ENCODE assay signal across 7 cellular contexts in genomic region chr17:45446872-45447652, GRCh38. TPM values are rescaled to one million over a fixed set of nuclear protein-coding genes. Genes with fewer than 3 reads are reported as not detected.
DNase-seq lines count a peak whose midpoint lies in the region; ATAC-seq and TF ChIP-seq lines count a peak whose summit lies in the region.
"Not testable (repeated sequence)": the region's sequence is repeated elsewhere in the genome, so short reads cannot be mapped to it uniquely, and the experiment has no call there.

No MANE protein-coding gene starts in this region.

- not testable (repeated sequence) for H3K27ac ChIP-seq in IMR-90 (ENCODE audit: insufficient read depth, low read length)
- peak overlapping the region in 1 of 8 donors; percentile 31 for H3K27ac ChIP-seq in spleen

- not testable (repeated sequence) for H3K4me1 ChIP-seq in IMR-90 (ENCODE audit: control insufficient read depth, insufficient read depth, low read length)
- H3K4me1 ChIP-seq in spleen: peaks cover 0 to 27% (median 10%) of the 10 kb centered on the region in 6 donors

- BruUV-seq in IMR-90 (replicated peaks; lab: Mats Ljungman, UMichigan): not testable (repeated sequence)

- POLR2A ChIA-PET in IMR-90 (lab: Charles Lee; ENCODE audit: unreplicated experiment): not testable (repeated sequence)

- H3K9me3 Mint-ChIP-seq in activated CD8-positive, alpha-beta memory T cell treated with anti-CD3 and anti-CD28 coated beads, Interleukin-2, amount 10 ng/mL, durations not matched to agents 7 days and 5 days (ENCODE audit: low read depth): not testable (repeated sequence)

- not testable (repeated sequence) for H3K56ac ChIP-seq in IMR-90 (ENCODE audit: extremely low read depth, insufficient read depth, low read length)

- no CpG with 5 or more reads among the region's 8 CpGs for WGBS in IMR-90 (ENCODE audit: extremely low coverage in 2 of 2, insufficient read length in 1 of 2), 2 experiments
- whole genome bisulfite sequencing in spleen, 5 donors: 94 to 97% (median 97%) methylated on average over 8 of the region's 8 CpGs

- H2BK15ac ChIP-seq in IMR-90 (ENCODE audit: low read depth, low read length): not testable (repeated sequence)

- peaks cover 13% of the 10 kb centered on the region for H3K36me3 Mint-ChIP-seq in activated CD8-positive, alpha-beta memory T cell treated with anti-CD3 and anti-CD28 coated beads, Interleukin-2, amount 10 ng/mL, durations not matched to agents 7 days and 5 days

- not testable (repeated sequence) for H2AK9ac ChIP-seq in IMR-90 (replicated peaks; ENCODE audit: low read depth, low read length, poor library complexity)

- not testable (repeated sequence) for H4K20me1 ChIP-seq in IMR-90 (ENCODE audit: insufficient read depth, low read length)

- H3K4ac ChIP-seq in IMR-90 (ENCODE audit: low read depth, low read length): not testable (repeated sequence)

- not testable (repeated sequence) for H3K27me3 ChIP-seq in IMR-90 (ENCODE audit: control insufficient read depth, insufficient read depth, low read length); spleen (replicated peaks in 1 of 7)

- H3K23ac ChIP-seq in IMR-90 (ENCODE audit: low read depth, low read length): not testable (repeated sequence)

- in situ Hi-C loops in IMR-90 (cut with MboI; ENCODE audit: low sequenced_read_pairs): not testable (repeated sequence)

- H3K36me3 ChIP-seq in IMR-90 (ENCODE audit: control insufficient read depth, insufficient read depth, low read length) (peaks cover 18% of the 10 kb centered on the region), spleen (peaks cover 0 to 91% (median 11%) of the 10 kb centered on the region in 6 donors)

- TF ChIP-seq RAD21 in IMR-90 (IDR thresholded peaks at IDR 0.05; ENCODE audit: low read length): not testable (repeated sequence)

- not testable (repeated sequence) for H2AFZ ChIP-seq in IMR-90 (replicated peaks; ENCODE audit: low read length, poor library complexity)

- peak; percentile 21; the same call in 1 of the 2 replicates for ATAC-seq in IMR-90 (ENCODE audit: low read depth)
- not testable (repeated sequence) for ATAC-seq in activated CD8-positive, alpha-beta memory T cell treated with anti-CD3 and anti-CD28 coated beads, Interleukin-2, amount 10 ng/mL, durations not matched to agents 7 days and 5 days

- H2BK120ac ChIP-seq in IMR-90 (ENCODE audit: low read depth, low read length): not testable (repeated sequence)

- not testable (repeated sequence) for TF ChIP-seq CTCF in IMR-90 (conservative IDR thresholded peaks at IDR 0.05; ENCODE audit: low read depth, low read length); fibroblast of pulmonary artery (IDR thresholded peaks at IDR 0.05; ENCODE audit: low read length, missing control alignments); spleen (IDR thresholded peaks at IDR 0.05 in 8 of 11, conservative IDR thresholded peaks at IDR 0.05 in 3 of 11)

- dilution Hi-C loops in IMR-90 (cut with HindIII; ENCODE audit: low sequenced_read_pairs, unreplicated experiment): not testable (repeated sequence)

- CTCF ChIA-PET in IMR-90 (lab: Yijun Ruan, JAX): not testable (repeated sequence)
- CTCF ChIA-PET in activated CD8-positive, alpha-beta memory T cell treated with anti-CD3 and anti-CD28 coated beads, Interleukin-2, amount 10 ng/mL, durations not matched to agents 7 days and 5 days (lab: Charles Lee): interaction anchor here (1.6 kb wide), 1 partner anchor 19 kb away, joined by 4 read pairs; no protein-coding TSS in a partner anchor

- not testable (repeated sequence) for TF ChIP-seq POLR2A in IMR-90 (IDR thresholded peaks at IDR 0.05; ENCODE audit: low read depth, low read length); spleen (IDR thresholded peaks at IDR 0.05)

- not testable (repeated sequence) for H2BK20ac ChIP-seq in IMR-90 (ENCODE audit: low read depth, low read length)

- not testable (repeated sequence) for H4K8ac ChIP-seq in IMR-90 (ENCODE audit: low read depth in 2 of 2, low read length in 2 of 2)

- H3K27ac Mint-ChIP-seq in activated CD8-positive, alpha-beta memory T cell treated with anti-CD3 and anti-CD28 coated beads, Interleukin-2, amount 10 ng/mL, durations not matched to agents 7 days and 5 days: peak overlapping the region; percentile 24

- H3K4me3 Mint-ChIP-seq in activated CD8-positive, alpha-beta memory T cell treated with anti-CD3 and anti-CD28 coated beads, Interleukin-2, amount 10 ng/mL, durations not matched to agents 7 days and 5 days: not testable (repeated sequence)

- H3K4me1 Mint-ChIP-seq in activated CD8-positive, alpha-beta memory T cell treated with anti-CD3 and anti-CD28 coated beads, Interleukin-2, amount 10 ng/mL, durations not matched to agents 7 days and 5 days: peaks cover 28% of the 10 kb centered on the region

- not testable (repeated sequence) for H3K27me3 Mint-ChIP-seq in activated CD8-positive, alpha-beta memory T cell treated with anti-CD3 and anti-CD28 coated beads, Interleukin-2, amount 10 ng/mL, durations not matched to agents 7 days and 5 days

- H3K18ac ChIP-seq in IMR-90 (ENCODE audit: low read depth, low read length): not testable (repeated sequence)

- not testable (repeated sequence) for H3K9ac ChIP-seq in IMR-90 (ENCODE audit: low read depth, low read length)

- not testable (repeated sequence) for H3K79me1 ChIP-seq in IMR-90 (ENCODE audit: low read depth in 1 of 2, low read length in 2 of 2)

- H4K5ac ChIP-seq in IMR-90 (ENCODE audit: low read depth, low read length): not testable (repeated sequence)

- not testable (repeated sequence) for H4K91ac ChIP-seq in IMR-90 (ENCODE audit: insufficient read depth, low read depth, low read length)

- H3K14ac ChIP-seq in IMR-90 (replicated peaks; ENCODE audit: low read depth, low read length): not testable (repeated sequence)

- H3K9me3 ChIP-seq in IMR-90 (ENCODE audit: control insufficient read depth, insufficient read depth, low read length); spleen: not testable (repeated sequence)

- not testable (repeated sequence) for H2AK5ac ChIP-seq in IMR-90 (ENCODE audit: low read depth, low read length)

- intact Hi-C loops in IMR-90 (cut with micrococcal nuclease); spleen (cut with DNase I; ENCODE audit: low total_unique reads): not testable (repeated sequence)

- not testable (repeated sequence) for DNase-seq in IMR-90; activated CD8-positive, alpha-beta memory T cell treated with anti-CD3 and anti-CD28 coated beads, Interleukin-2, amount 10 ng/mL, durations not matched to agents 7 days and 5 days
- peak; percentile 33 for DNase-seq in dermis blood vessel endothelial cell
- DNase-seq in fibroblast of pulmonary artery (ENCODE audit: low read depth): peak; percentile 42
- peak; percentile 75 for DNase-seq in islet precursor cell
- DNase-seq in myocyte (ENCODE audit: low read depth): peak; percentile 55
- DNase-seq in spleen: peak; percentile 31

- H3K4me3 ChIP-seq in IMR-90 (ENCODE audit: insufficient read depth, low read depth, low read length); fibroblast of pulmonary artery (replicated peaks; ENCODE audit: low read depth, low read length); spleen: not testable (repeated sequence)

- not testable (repeated sequence) for H3K9me1 ChIP-seq in IMR-90 (ENCODE audit: insufficient read depth, low read length)

- not testable (repeated sequence) for H3K4me2 ChIP-seq in IMR-90 (ENCODE audit: low read depth, low read length)

- not testable (repeated sequence) for H2BK5ac ChIP-seq in IMR-90 (ENCODE audit: low read depth, low read length, poor library complexity, severe bottlenecking)

RNA-seq across cellular contexts. Expression of gene ARHGAP27, which starts 14.4 kb away (rescaled TPM):
- under 0.01 and 0.56 TPM in 2 replicates for total RNA-seq in IMR-90 (2012; rRNA removed)
- polyA plus RNA-seq in IMR-90 (2012; rRNA removed): 0.89 and 1.9 TPM in 2 replicates
- 0.37 and 0.67 TPM in 2 replicates for polyA plus RNA-seq in IMR-90 (2012; cell fraction: cytosol; rRNA removed)
- polyA plus RNA-seq in IMR-90 (2012; cell fraction: nucleus; rRNA removed; ENCODE audit: low replicate concordance): 7.4 and 16.4 TPM in 2 replicates
- 100 to 1,000 TPM in 1 of 2 experiments, 10 to 100 TPM in 1; 79.5 to 104 TPM for total RNA-seq in activated CD8-positive, alpha-beta memory T cell treated with anti-CD3 and anti-CD28 coated beads, Interleukin-2, amount 10 ng/mL, durations not matched to agents 7 days and 5 days
- total RNA-seq in dermis blood vessel endothelial cell: 61.8 and 66.5 TPM in 2 replicates
- 6.6 and 31.2 TPM in 2 replicates for total RNA-seq in myocyte
- polyA plus RNA-seq in myocyte (2012): 4.5 TPM
- 100 to 1,000 TPM in 6 of 7 donors, 10 to 100 TPM in 1; 97.8 to 151 (median 129) TPM for total RNA-seq in spleen
- 100 to 1,000 TPM in 1 of 3 donors, 10 to 100 TPM in 2; 43.6 to 103 (median 73.1) TPM for polyA plus RNA-seq in spleen

RNA-seq across cellular contexts. Expression of gene PLEKHM1, which starts 43.5 kb away (rescaled TPM):
- total RNA-seq in IMR-90 (2012; rRNA removed) (4.2 and 4.7 TPM in 2 replicates), dermis blood vessel endothelial cell (27.4 and 28.5 TPM in 2 replicates), myocyte (16.9 and 30.5 TPM in 2 replicates), spleen (100 to 1,000 TPM in 3 of 7 donors, 10 to 100 TPM in 4; 66.1 to 121 (median 84.9) TPM)
- polyA plus RNA-seq in IMR-90 (2012; rRNA removed) (16.4 and 17.1 TPM in 2 replicates), spleen (10 to 100 TPM in 2 of 3 donors, 1 to 10 TPM in 1; 7.4 to 19.3 (median 12.4) TPM)
- 19.0 and 19.9 TPM in 2 replicates for polyA plus RNA-seq in IMR-90 (2012; cell fraction: cytosol; rRNA removed)
- 35.0 and 53.2 TPM in 2 replicates for polyA plus RNA-seq in IMR-90 (2012; cell fraction: nucleus; rRNA removed; ENCODE audit: low replicate concordance)
- total RNA-seq in activated CD8-positive, alpha-beta memory T cell treated with anti-CD3 and anti-CD28 coated beads, Interleukin-2, amount 10 ng/mL, durations not matched to agents 7 days and 5 days: 10 to 100 TPM; 49.0 to 51.2 TPM
- polyA plus RNA-seq in myocyte (2012): 24.9 TPM
